13 cellular contexts compared by ENCODE assay signal in the genomic region with DNA sequence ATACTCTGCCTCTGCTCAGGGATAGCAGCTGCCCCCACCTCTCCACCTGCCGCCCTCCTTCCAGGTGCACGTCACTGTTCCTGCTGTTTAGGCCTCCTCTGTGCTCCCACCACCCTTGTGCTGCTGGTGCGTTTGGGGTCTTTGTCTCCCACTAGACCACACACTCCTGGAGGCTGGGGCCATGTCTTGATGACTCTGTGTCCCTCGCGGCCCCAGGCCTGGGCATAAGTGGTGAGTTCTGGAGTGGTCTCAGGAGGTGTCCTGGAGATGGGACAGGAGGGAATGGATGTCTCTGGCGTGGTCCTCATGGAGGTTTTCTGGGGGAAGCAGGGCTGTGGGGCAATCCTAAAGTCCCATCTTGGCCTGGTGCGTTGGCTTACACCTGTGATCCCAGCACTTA.
DNase-seq lines count a peak whose midpoint lies in the region; ATAC-seq and TF ChIP-seq lines count a peak whose summit lies in the region.
"Had no signal": no experiment of that assay in that cellular context is flagged by ENCODE, and none has a peak within 500 bp of the region (broad histone marks: within the 10 kb centered on the region; RNA-seq: fewer than 3 reads in every experiment).

No MANE protein-coding gene starts in this region.

- no peak overlapping the region for H4K91ac ChIP-seq in neuronal stem cell (ENCODE audit: low read depth, low read length, poor library complexity)

- H3K4ac ChIP-seq in neuronal stem cell (ENCODE audit: low read length) = no peak overlapping the region

- H4K8ac ChIP-seq in neuronal stem cell (ENCODE audit: low read depth, low read length) = no peak overlapping the region

- 0 out of 2 replicates have a peak, but pooled peaks cover 1% of the 10 kb centered on the region for H3K4me1 ChIP-seq in Karpas-422 (ENCODE audit: low read length)
- peaks cover 16 to 67% (median 18%) of the 10 kb centered on the region in 3 donors for H3K4me1 ChIP-seq in esophagus squamous epithelium
- H3K4me1 ChIP-seq in neuronal stem cell (ENCODE audit: control insufficient read depth in 2 of 2, insufficient read depth in 1 of 2, low read depth in 1 of 2, low read length in 2 of 2) = no peaks in the 10 kb centered on the region
- H3K4me1 ChIP-seq in foreskin keratinocyte = peaks cover 2% of the 10 kb centered on the region
- H3K4me1 ChIP-seq: Caco-2 had no signal

- TF ChIP-seq CTCF in esophagus squamous epithelium (IDR thresholded peaks at IDR 0.05) (no peak), foreskin keratinocyte (conservative IDR thresholded peaks at IDR 0.05) (no peak)

- intact Hi-C loops in esophagus squamous epithelium (cut with DNase I) = no loop called here

- H3K14ac ChIP-seq in neuronal stem cell (ENCODE audit: low read length) = no peak overlapping the region

- H2AK5ac ChIP-seq in neuronal stem cell (ENCODE audit: low read depth, low read length) = no peak overlapping the region

- 0 out of 2 replicates have a peak, but pooled peaks cover 2% of the 10 kb centered on the region for H3K9me3 ChIP-seq in Karpas-422 (ENCODE audit: low read length)
- peaks cover 0 to 10% (median 9%) of the 10 kb centered on the region in 3 donors for H3K9me3 ChIP-seq in esophagus squamous epithelium
- H3K9me3 ChIP-seq in neuronal stem cell (replicated peaks in 1 of 2; ENCODE audit: control insufficient read depth in 2 of 2, insufficient read depth in 1 of 2, low read depth in 1 of 2, low read length in 2 of 2) = peaks cover 0 to 4% of the 10 kb centered on the region in 2 donors

- H3K36me3 ChIP-seq in Karpas-422 (ENCODE audit: insufficient read depth, low read length) (no peaks in the 10 kb centered on the region), esophagus squamous epithelium (no peaks in the 10 kb centered on the region), neuronal stem cell (replicated peaks in 1 of 2; ENCODE audit: control insufficient read depth in 2 of 2, insufficient read depth in 2 of 2, low read length in 2 of 2) (no peaks in the 10 kb centered on the region)

- no peak for ATAC-seq in foreskin keratinocyte

- DNase-seq in Karpas-422 (peak; percentile 5), esophagus squamous epithelium (lab: John Stamatoyannopoulos, UW) (no peak), neuronal stem cell (ENCODE audit: low spot score) (no peak), foreskin keratinocyte (no peak), NCI-H2029 treated with DMSO at 0.1 percent for 48 hours (lab: John Stamatoyannopoulos, UW) (no peak), hippocampal formation (lab: John Stamatoyannopoulos, UW) (no peak)
- DNase-seq: AML-193; Caco-2; CD4-positive, alpha-beta T cell; H7; IMR-90 had no signal

- no peaks in the 10 kb centered on the region for H3K79me2 ChIP-seq in Karpas-422 (ENCODE audit: low read length)

- H2AFZ ChIP-seq in Karpas-422 (ENCODE audit: low read length) (no peak overlapping the region), neuronal stem cell (ENCODE audit: low read length) (no peak overlapping the region)
- H2AFZ ChIP-seq: GM23338 had no signal

- H3K9ac ChIP-seq in Karpas-422 (ENCODE audit: low read length) = no peak overlapping the region
- H3K9ac ChIP-seq in neuronal stem cell (ENCODE audit: low read depth, low read length, poor library complexity) = peak overlapping the region; percentile 53

- no peaks in the 10 kb centered on the region for H3K79me1 ChIP-seq in neuronal stem cell (ENCODE audit: low read depth, low read length)

- H2BK15ac ChIP-seq in neuronal stem cell (ENCODE audit: low read length) = no peak overlapping the region

- H3K9me2 ChIP-seq in Karpas-422 (replicated peaks; ENCODE audit: insufficient read depth, low read length) = no peaks in the 10 kb centered on the region

- H2BK12ac ChIP-seq in neuronal stem cell (ENCODE audit: low read length) = peak overlapping the region; percentile 24

- H4K20me1 ChIP-seq in Karpas-422 (ENCODE audit: insufficient read depth, low read depth, low read length) = no peaks in the 10 kb centered on the region

- H3K4me2 ChIP-seq in Karpas-422 (ENCODE audit: low read depth, low read length, poor library complexity, severe bottlenecking) (no peak overlapping the region), neuronal stem cell (ENCODE audit: insufficient read depth, low read length, poor library complexity, severe bottlenecking) (no peak overlapping the region)
- H3K4me2 ChIP-seq: GM23338 had no signal

- H3K4me3 ChIP-seq in Karpas-422 (ENCODE audit: low read length) (no peak overlapping the region), esophagus squamous epithelium (no peak overlapping the region), neuronal stem cell (ENCODE audit: low read length in 2 of 2) (no peak overlapping the region)
- H3K4me3 ChIP-seq: GM23338 had no signal

- H3K18ac ChIP-seq in neuronal stem cell (ENCODE audit: low read length) = no peak overlapping the region

- H3K23ac ChIP-seq in neuronal stem cell (ENCODE audit: low read depth, low read length, poor library complexity) = peak overlapping the region; percentile 90

- H2BK120ac ChIP-seq in neuronal stem cell (ENCODE audit: low read depth, low read length) = no peak overlapping the region

- TF ChIP-seq POLR2A in esophagus squamous epithelium (IDR thresholded peaks at IDR 0.05) = no peak

- H3K27ac ChIP-seq in Karpas-422 (ENCODE audit: low read length) = no peak overlapping the region
- peak overlapping the region in 3 of 4 donors; percentile 86 to 94 (median 93) for H3K27ac ChIP-seq in esophagus squamous epithelium
- no peak overlapping the region for H3K27ac ChIP-seq in neuronal stem cell (replicated peaks; ENCODE audit: low read length)
- no peak overlapping the region for H3K27ac ChIP-seq in foreskin keratinocyte
- H3K27ac ChIP-seq: C4-2B had no signal

- H3K27me3 ChIP-seq in Karpas-422 (ENCODE audit: low read length) (no peaks in the 10 kb centered on the region), esophagus squamous epithelium (no peaks in the 10 kb centered on the region), neuronal stem cell (ENCODE audit: control insufficient read depth in 3 of 3, insufficient read depth in 3 of 3, low read depth in 1 of 3, low read length in 3 of 3) (peaks cover 0 to 7% (median 0%) of the 10 kb centered on the region in 3 experiments), foreskin keratinocyte (no peaks in the 10 kb centered on the region)

- 100% methylated on average over 4 of the region's 7 CpGs; no CpG with 5 or more reads in 1 of the 2 donors for WGBS in esophagus squamous epithelium, 2 donors
- WGBS in neuronal stem cell (ENCODE audit: extremely low coverage in 2 of 2, insufficient read length in 2 of 2, insufficient replicate concordance in 1 of 2), 2 donors = no CpG with 5 or more reads among the region's 7 CpGs

- no peak overlapping the region for H2BK5ac ChIP-seq in neuronal stem cell (ENCODE audit: low read length)

Comparison
In these comparisons a context has a peak if more than half of its experiments do, and no peak if none do; other contexts are left out.
1. H3K27ac ChIP-seq: peak in esophagus squamous epithelium (3 of 4); none in Karpas-422 (single experiment), neuronal stem cell (single experiment) and foreskin keratinocyte (single experiment).